Comparison of ENCODE assay signal across 11 cellular contexts in the genomic region with DNA sequence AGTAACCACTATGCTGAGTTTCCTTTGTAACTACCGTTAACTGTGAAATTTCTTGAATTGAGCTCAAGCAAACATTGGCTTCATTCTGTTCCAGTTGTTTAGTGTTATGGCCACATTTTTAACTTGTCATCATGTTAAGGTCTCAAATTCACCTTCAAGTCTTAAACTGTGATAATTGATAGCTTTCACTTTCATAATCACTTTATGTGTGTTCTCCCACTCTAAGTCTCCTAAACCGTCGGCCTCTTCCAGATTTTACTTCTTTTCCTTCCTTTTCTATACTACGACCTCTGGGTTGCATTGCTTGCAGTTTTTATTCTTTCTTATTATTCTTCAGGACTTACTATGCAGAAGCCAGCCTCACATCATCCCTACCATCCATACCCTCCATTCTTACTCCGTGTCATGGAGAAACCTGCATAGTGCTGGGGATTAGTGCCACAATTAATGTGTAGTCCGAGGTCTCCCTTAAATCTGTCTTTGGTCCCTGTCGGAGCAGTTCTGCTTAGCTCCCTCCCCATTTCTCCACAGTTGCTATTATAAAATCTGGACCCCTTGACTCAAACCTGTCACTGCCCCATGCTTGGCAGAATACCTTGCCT. TPM values are rescaled to one million over a fixed set of nuclear protein-coding genes. Genes with fewer than 3 reads are reported as not detected.
DNase-seq lines count a peak whose midpoint lies in the region; ATAC-seq and TF ChIP-seq lines count a peak whose summit lies in the region.
"Had no signal": no experiment of that assay in that cellular context is flagged by ENCODE, and none has a peak within 500 bp of the region (broad histone marks: within the 10 kb centered on the region; RNA-seq: fewer than 3 reads in every experiment).

No MANE protein-coding gene starts in this region.

- H3K27ac Mint-ChIP-seq in Caco-2 (ENCODE audit: unreplicated experiment) = peak overlapping the region; percentile 34

- no peaks in the 10 kb centered on the region for H3K9me3 ChIP-seq in Caco-2
- no peaks in the 10 kb centered on the region for H3K9me3 ChIP-seq in thyroid gland
- H3K9me3 ChIP-seq: left lung had no signal

- 70 to 79% methylated on average over 7 of the region's 7 CpGs for WGBS in thyroid gland, 2 donors

- CTCF ChIA-PET in Caco-2 (lab: Charles Lee) (no interaction called here), HEK293T (lab: Yijun Ruan, JAX) (interaction anchor here (1.0 kb wide), 1 partner anchor 41 kb away, joined by 3 read pairs; no protein-coding TSS in a partner anchor)

- H3K4me3 ChIP-seq in Caco-2 (ENCODE audit: low read depth, low read length) = no peak overlapping the region
- peak overlapping the region in 28 of 59 donors; percentile 1 to 45 (median 14) for H3K4me3 ChIP-seq in dorsolateral prefrontal cortex
- no peak overlapping the region for H3K4me3 ChIP-seq in rectal smooth muscle tissue (ENCODE audit: low read length)
- no peak overlapping the region for H3K4me3 ChIP-seq in thyroid gland (replicated peaks in 1 of 3)
- H3K4me3 ChIP-seq: left lung had no signal

- H3K9me3 Mint-ChIP-seq in Caco-2 (ENCODE audit: unreplicated experiment) = no peaks in the 10 kb centered on the region

- DNase-seq in Caco-2 = no peak
- DNase-seq in MV-4-11 (lab: John Stamatoyannopoulos, UW) = peak; percentile 18
- no peak for DNase-seq in dorsolateral prefrontal cortex
- no peak for DNase-seq in thyroid gland
- no peak for DNase-seq in HEK293T (ENCODE audit: extremely low spot score)
- DNase-seq in cerebellar cortex (ENCODE audit: low spot score) = no peak
- DNase-seq: activated CD4-positive, CD25-positive, alpha-beta regulatory T cell treated with anti-CD3 and anti-CD28 coated beads, Interleukin-2, amount 50 U/mL, for 72 hours; left lung; NCI-H2227 treated with DMSO at 0.1 percent for 48 hours had no signal

- TF ChIP-seq CTCF in Caco-2 (IDR thresholded peaks at IDR 0.05; ENCODE audit: insufficient read depth in 1 of 2, low read depth in 1 of 2, low read length in 1 of 2, severe bottlenecking in 1 of 2, unreplicated experiment in 1 of 2) = no peak
- no peak for TF ChIP-seq CTCF in dorsolateral prefrontal cortex (IDR thresholded peaks at IDR 0.05 in 54 of 56, conservative IDR thresholded peaks at IDR 0.05 in 2 of 56; ENCODE audit: low read depth in 1 of 56, partially characterized antibody in 56 of 56)
- TF ChIP-seq CTCF in thyroid gland (IDR thresholded peaks at IDR 0.05) = no peak

- H3K27ac ChIP-seq in dorsolateral prefrontal cortex (peak overlapping the region in 55 of 59 donors; percentile 0 to 97 (median 65)), rectal smooth muscle tissue (ENCODE audit: low read depth, low read length) (peak overlapping the region; percentile 2), thyroid gland (no peak overlapping the region)

- H3K9ac ChIP-seq in rectal smooth muscle tissue (ENCODE audit: low read length) = no peak overlapping the region

- H3K4me1 ChIP-seq in Caco-2 (peaks cover 8% of the 10 kb centered on the region; the same call in 1 of the 2 replicates), rectal smooth muscle tissue (ENCODE audit: control insufficient read depth, insufficient read depth, low read length) (peaks cover 27% of the 10 kb centered on the region), thyroid gland (peaks cover 28 to 54% of the 10 kb centered on the region in 2 donors)

- BruUV-seq in Caco-2 (replicated peaks; lab: Mats Ljungman, UMichigan) = no TSS peak

- H3K36me3 Mint-ChIP-seq in Caco-2 (ENCODE audit: insufficient read depth, unreplicated experiment) = peaks cover 11% of the 10 kb centered on the region

- peaks cover 35% of the 10 kb centered on the region for H3K4me1 Mint-ChIP-seq in Caco-2 (ENCODE audit: low read depth, unreplicated experiment)

- H3K36me3 ChIP-seq in Caco-2 (ENCODE audit: control insufficient read depth, insufficient read depth, low read length) (no peaks in the 10 kb centered on the region), rectal smooth muscle tissue (ENCODE audit: control insufficient read depth, insufficient read depth, low read length) (no peaks in the 10 kb centered on the region), thyroid gland (no peaks in the 10 kb centered on the region)
- H3K36me3 ChIP-seq: left lung had no signal

- ATAC-seq in HG02642 (IDR thresholded peaks at IDR 0.05; ENCODE audit: poor library complexity, unreplicated experiment) = no peak
- ATAC-seq: left lung had no signal

- H3K27me3 ChIP-seq in Caco-2 (replicated peaks; ENCODE audit: control insufficient read depth, insufficient read depth, low read length) (no peaks in the 10 kb centered on the region), dorsolateral prefrontal cortex (no peaks in the 10 kb centered on the region), rectal smooth muscle tissue (ENCODE audit: control insufficient read depth, insufficient read depth, low read length) (no peaks in the 10 kb centered on the region), thyroid gland (no peaks in the 10 kb centered on the region)
- H3K27me3 ChIP-seq: left lung had no signal

- TF ChIP-seq POLR2A in thyroid gland (IDR thresholded peaks at IDR 0.05) = no peak

- no peak overlapping the region for H3K4me3 Mint-ChIP-seq in Caco-2 (ENCODE audit: unreplicated experiment)

- no peaks in the 10 kb centered on the region for H3K27me3 Mint-ChIP-seq in Caco-2 (ENCODE audit: insufficient read depth, unreplicated experiment)

- intact Hi-C loops in Caco-2 (cut with micrococcal nuclease; ENCODE audit: unreplicated experiment) = no loop called here
- intact Hi-C loops in dorsolateral prefrontal cortex (cut with DNase I) = no loop called here
- intact Hi-C loops in thyroid gland (cut with DNase I) = loop anchor here (10.0 kb wide), 1 partner anchor 119 kb away; no protein-coding TSS in a partner anchor

- POLR2A ChIA-PET in Caco-2 (lab: Charles Lee) = no interaction called here
- POLR2A ChIA-PET in HEK293T (lab: Yijun Ruan, JAX) = interaction anchor here (0.6 kb wide), 1 partner anchor 92 kb away, joined by 3 read pairs; no protein-coding TSS in a partner anchor

TF ChIP-seq in HEK293T, 16 proteins besides CTCF, POLR2A, EP300 and RAD21:
- TF ChIP-seq LEF1 (IDR thresholded peaks at IDR 0.05; ENCODE audit: borderline replicate concordance) = no peak
- TF ChIP-seq SUZ12 (IDR thresholded peaks at IDR 0.05) = no peak
- TF ChIP-seq FOXM1 (IDR thresholded peaks at IDR 0.05; ENCODE audit: borderline replicate concordance) = no peak
- TF ChIP-seq HDGF (IDR thresholded peaks at IDR 0.05; ENCODE audit: borderline replicate concordance) = no peak
- no peak for TF ChIP-seq NFRKB (IDR thresholded peaks at IDR 0.05)
- no peak for TF ChIP-seq ZNF384 (IDR thresholded peaks at IDR 0.05)
- no peak for TF ChIP-seq ARNT (IDR thresholded peaks at IDR 0.05)
- no peak for TF ChIP-seq ELF4 (IDR thresholded peaks at IDR 0.05)

RNA-seq across cellular contexts. Expression of gene KIF1B, which starts 5.9 kb away (rescaled TPM):
- total RNA-seq in Caco-2 (2022) = 41.1 and 43.6 TPM in 2 replicates
- 100 to 1,000 TPM; 238 to 416 (median 324) TPM for total RNA-seq in dorsolateral prefrontal cortex
- total RNA-seq in thyroid gland = 10 to 100 TPM; 51.7 to 70.5 (median 53.5) TPM

Comparison
In these comparisons a context has a peak if more than half of its experiments do, and no peak if none do; other contexts are left out.
1. H3K27ac ChIP-seq: peak in dorsolateral prefrontal cortex (55 of 59) and rectal smooth muscle tissue (single experiment); none in thyroid gland (0 of 3).